In genomic region chr15:59751552-59752413, GRCh38 we compare ENCODE assay signal across 9 cellular contexts.
DNase-seq lines count a peak whose midpoint lies in the region; ATAC-seq and TF ChIP-seq lines count a peak whose summit lies in the region.
"Had no signal": no experiment of that assay in that cellular context is flagged by ENCODE, and none has a peak within 500 bp of the region (broad histone marks: within the 10 kb centered on the region; RNA-seq: fewer than 3 reads in every experiment).

No MANE protein-coding gene starts in this region.

- H3K4me3 ChIP-seq in A673 (ENCODE audit: low read depth, low read length, poor library complexity, severe bottlenecking), result no peak overlapping the region
- no peak overlapping the region for H3K4me3 ChIP-seq in effector memory CD4-positive, alpha-beta T cell (ENCODE audit: insufficient read depth, low read depth, low read length, poor library complexity, severe bottlenecking)

- H3K27ac ChIP-seq in A673 (ENCODE audit: low read depth, low read length, poor library complexity, severe bottlenecking), result no peak overlapping the region
- no peak overlapping the region for H3K27ac ChIP-seq in effector memory CD4-positive, alpha-beta T cell (ENCODE audit: insufficient read depth, low read length, poor library complexity, severe bottlenecking)

- CTCF ChIA-PET in A673 (lab: Charles Lee), result no interaction called here

- no peaks in the 10 kb centered on the region for H3K9me3 ChIP-seq in A673 (ENCODE audit: low read depth, low read length, poor library complexity, severe bottlenecking)
- H3K9me3 ChIP-seq in effector memory CD4-positive, alpha-beta T cell (ENCODE audit: control insufficient read depth, low read length), result no peaks in the 10 kb centered on the region

- TF ChIP-seq CTCF in A673 (conservative IDR thresholded peaks at IDR 0.05; ENCODE audit: low read depth, low read length), result peak; percentile 41
- TF ChIP-seq CTCF in GM12872 (IDR thresholded peaks at IDR 0.05; ENCODE audit: insufficient read depth, low read depth, low read length), result peak; percentile 55; the same call in 2 of the 3 replicates

- H3K36me3 ChIP-seq in A673 (ENCODE audit: insufficient read depth, low read length, poor library complexity, severe bottlenecking), result no peaks in the 10 kb centered on the region
- no peaks in the 10 kb centered on the region for H3K36me3 ChIP-seq in effector memory CD4-positive, alpha-beta T cell (ENCODE audit: control insufficient read depth, insufficient read depth, low read length)

- H3K27me3 ChIP-seq in A673 (replicated peaks; ENCODE audit: insufficient read depth, low read depth, low read length, poor library complexity), result peaks cover 19% of the 10 kb centered on the region
- no peaks in the 10 kb centered on the region for H3K27me3 ChIP-seq in effector memory CD4-positive, alpha-beta T cell (replicated peaks; ENCODE audit: control insufficient read depth, insufficient read depth, low read length, poor library complexity, severe bottlenecking)

- no peaks in the 10 kb centered on the region for H3K4me1 ChIP-seq in A673 (ENCODE audit: insufficient read depth, low read length, poor library complexity, severe bottlenecking)
- H3K4me1 ChIP-seq in effector memory CD4-positive, alpha-beta T cell (ENCODE audit: control insufficient read depth, insufficient read depth, low read length, poor library complexity, severe bottlenecking), result no peaks in the 10 kb centered on the region

- DNase-seq in A673 (ENCODE audit: low spot score) (peak; percentile 23), RKO (ENCODE audit: low spot score) (peak; percentile 53), fibroblast of peridontal ligament (ENCODE audit: extremely low read depth) (peak; percentile 18)
- DNase-seq in stimulated activated CD4-positive, alpha-beta T cell treated with anti-CD3 and anti-CD28 coated beads, Interleukin-4, amount 100 ng/mL, for 1 hour, result no peak
- DNase-seq in stimulated activated CD4-positive, alpha-beta T cell treated with anti-CD3 and anti-CD28 coated beads, Interleukin-2, amount 100 ng/mL, for 48 hours, result no peak
- no peak for DNase-seq in effector memory CD4-positive, alpha-beta T cell
- DNase-seq: activated T-cell treated with anti-CD3 and anti-CD28 coated beads, Interleukin-2, amount 50 U/mL, for 1 hour had no signal

- POLR2A ChIA-PET in A673 (lab: Charles Lee; ENCODE audit: low non-redundant PET), result no interaction called here

- no TSS peak for BruUV-seq in A673 (replicated peaks; lab: Mats Ljungman, UMichigan)

- intact Hi-C loops in A673 (cut with micrococcal nuclease; ENCODE audit: unreplicated experiment), result no loop called here

- ATAC-seq in GM19035 (IDR thresholded peaks at IDR 0.05; ENCODE audit: unreplicated experiment), result no peak

Comparison
In these comparisons a context has a peak if more than half of its experiments do, and no peak if none do; other contexts are left out.
1. DNase-seq: peak in A673 (single experiment), RKO (single experiment) and fibroblast of peridontal ligament (single experiment); none in stimulated activated CD4-positive, alpha-beta T cell treated with anti-CD3 and anti-CD28 coated beads, Interleukin-4, amount 100 ng/mL, for 1 hour (single experiment), stimulated activated CD4-positive, alpha-beta T cell treated with anti-CD3 and anti-CD28 coated beads, Interleukin-2, amount 100 ng/mL, for 48 hours (0 of 2) and effector memory CD4-positive, alpha-beta T cell (0 of 3).